30 cellular contexts compared by ENCODE assay signal in genomic region chr2:204069804-204070203, GRCh38.
"Had no signal": no experiment of that assay in that cellular context is flagged by ENCODE, and none has a peak within 500 bp of the region (broad histone marks: within the 10 kb centered on the region; RNA-seq: fewer than 3 reads in every experiment).

No MANE protein-coding gene starts in this region.

- H3K4me3 Mint-ChIP-seq: activated B cell treated with CpG ODN at 0.5 μM for 24 hours; activated CD4-positive, alpha-beta memory T cell treated with anti-CD3 and anti-CD28 coated beads for 36 hours; activated CD4-positive, alpha-beta T cell treated with anti-CD3 and anti-CD28 coated beads, Interleukin-2, amount 10 ng/mL, durations not matched to agents 7 days and 5 days; activated T-cell treated with anti-CD3 and anti-CD28 coated beads, Interleukin-2, amount 50 U/mL, for 4 hours; brain; T-helper 17 cell had no signal

- ATAC-seq: activated naive CD4-positive, alpha-beta T cell treated with anti-CD3 and anti-CD28 coated beads, Interleukin-2, amount 50 U/mL, for 72 hours; activated T-cell treated with anti-CD3 and anti-CD28 coated beads, Interleukin-2, amount 50 U/mL, for 4 hours; PC-3; T-helper 17 cell had no signal

- H3K27me3 Mint-ChIP-seq: activated CD4-positive, alpha-beta T cell treated with anti-CD3 and anti-CD28 coated beads, Interleukin-2, amount 10 ng/mL, durations not matched to agents 7 days and 5 days; brain had no signal

- H3K9me3 ChIP-seq: SJSA1 had no signal

- H3K4me3 ChIP-seq: cardiac muscle cell, SJSA1 had no signal

- DNase-seq: activated B cell treated with CpG ODN at 0.5 μM for 24 hours; activated CD4-positive, alpha-beta memory T cell treated with anti-CD3 and anti-CD28 coated beads for 36 hours; activated CD4-positive, alpha-beta T cell treated with anti-CD3 and anti-CD28 coated beads for 1 hour; activated CD4-positive, alpha-beta T cell treated with anti-CD3 and anti-CD28 coated beads, Interleukin-2, amount 10 ng/mL, durations not matched to agents 7 days and 5 days; activated CD8-positive, alpha-beta memory T cell treated with anti-CD3 and anti-CD28 coated beads for 24 hours; activated effector memory CD4-positive, alpha-beta T cell treated with anti-CD3 and anti-CD28 coated beads, Interleukin-2, amount 50 U/mL, for 16 hours; activated naive CD4-positive, alpha-beta T cell treated with Interleukin-2 at 50 U/mL for 16 hours; activated T-cell treated with anti-CD3 and anti-CD28 coated beads, Interleukin-2, amount 50 U/mL, for 4 hours; amygdala; IMR-90; KBM-7; NCI-H1092 treated with DMSO at 0.1 percent for 48 hours; NCI-H1417 treated with DMSO at 0.1 percent for 48 hours; NCI-H1694 treated with DMSO at 0.1 percent for 48 hours; NCI-H2029 treated with DMSO at 0.1 percent for 48 hours; NCI-H345; NCI-H510A; NCI-H526 treated with DMSO at 0.1 percent for 48 hours; NCI-H82; NK-92 treated with Interleukin-12 subunit alpha and Interleukin-12 subunit beta, amount 100 ng/mL, for 24 hours; PC-3; SHP77; T-helper 17 cell; T-helper 9 cell had no signal

- FAIRE-seq: astrocyte, RCC 7860 had no signal

- H3K36me3 ChIP-seq: cardiac muscle cell, SJSA1 had no signal

- H3K36me3 Mint-ChIP-seq: activated CD4-positive, alpha-beta memory T cell treated with anti-CD3 and anti-CD28 coated beads for 36 hours; brain had no signal

- H3K9me3 Mint-ChIP-seq: activated B cell treated with CpG ODN at 0.5 μM for 24 hours; activated CD4-positive, alpha-beta memory T cell treated with anti-CD3 and anti-CD28 coated beads for 36 hours; activated T-cell treated with anti-CD3 and anti-CD28 coated beads, Interleukin-2, amount 50 U/mL, for 4 hours had no signal

- H3K27ac Mint-ChIP-seq: activated B cell treated with CpG ODN at 0.5 μM for 24 hours; activated CD4-positive, alpha-beta memory T cell treated with anti-CD3 and anti-CD28 coated beads for 36 hours; activated CD4-positive, alpha-beta T cell treated with anti-CD3 and anti-CD28 coated beads, Interleukin-2, amount 10 ng/mL, durations not matched to agents 7 days and 5 days; activated naive CD4-positive, alpha-beta T cell treated with anti-CD3 and anti-CD28 coated beads, Interleukin-2, amount 50 U/mL, for 72 hours; brain; T-helper 17 cell had no signal

- H3K27me3 ChIP-seq: cardiac muscle cell had no signal

- H3K4me1 Mint-ChIP-seq: activated B cell treated with CpG ODN at 0.5 μM for 24 hours; activated CD4-positive, alpha-beta T cell treated with anti-CD3 and anti-CD28 coated beads, Interleukin-2, amount 10 ng/mL, durations not matched to agents 7 days and 5 days had no signal

- H3K27ac ChIP-seq: cardiac muscle cell, SJSA1 had no signal

- H3K4me1 ChIP-seq: SJSA1 had no signal
